In genomic region chr1:234499119-234500039, GRCh38 we compare ENCODE assay signal across 1 cellular context.
TF ChIP-seq lines count a peak whose summit lies in the region.

No MANE protein-coding gene starts in this region.

TF ChIP-seq in HEK293, 187 proteins besides CTCF, POLR2A, EP300 and RAD21 (continued from another document):
- peak; percentile 44 for TF ChIP-seq ZBTB26 (tag by site-specific recombination; optimal IDR thresholded peaks at IDR 0.05)
- TF ChIP-seq ZNF24 (tag by site-specific recombination; IDR thresholded peaks at IDR 0.05) = peak; percentile 46; the same call in 1 of the 2 replicates
- TF ChIP-seq ZNF354C (tag by site-specific recombination; IDR thresholded peaks at IDR 0.05; ENCODE audit: borderline replicate concordance, low read depth) = no peak
- TF ChIP-seq ZNF596 (tag by site-specific recombination; IDR thresholded peaks at IDR 0.05) = no peak
- peak; percentile 86; the same call in 1 of the 2 replicates for TF ChIP-seq ZNF561 (tag by site-specific recombination; IDR thresholded peaks at IDR 0.05; ENCODE audit: borderline replicate concordance)
- no peak for TF ChIP-seq PRDM4 (tag by site-specific recombination; IDR thresholded peaks at IDR 0.05)
- no peak for TF ChIP-seq ZFHX2 (tag by site-specific recombination; conservative IDR thresholded peaks at IDR 0.05)
- TF ChIP-seq, protein P1, sequence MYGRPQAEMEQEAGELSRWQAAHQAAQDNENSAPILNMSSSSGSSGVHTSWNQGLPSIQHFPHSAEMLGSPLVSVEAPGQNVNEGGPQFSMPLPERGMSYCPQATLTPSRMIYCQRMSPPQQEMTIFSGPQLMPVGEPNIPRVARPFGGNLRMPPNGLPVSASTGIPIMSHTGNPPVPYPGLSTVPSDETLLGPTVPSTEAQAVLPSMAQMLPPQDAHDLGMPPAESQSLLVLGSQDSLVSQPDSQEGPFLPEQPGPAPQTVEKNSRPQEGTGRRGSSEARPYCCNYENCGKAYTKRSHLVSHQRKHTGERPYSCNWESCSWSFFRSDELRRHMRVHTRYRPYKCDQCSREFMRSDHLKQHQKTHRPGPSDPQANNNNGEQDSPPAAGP (tag by site-specific recombination; IDR thresholded peaks at IDR 0.05) = peak; percentile 74; the same call in 1 of the 2 replicates
- TF ChIP-seq, protein P2, sequence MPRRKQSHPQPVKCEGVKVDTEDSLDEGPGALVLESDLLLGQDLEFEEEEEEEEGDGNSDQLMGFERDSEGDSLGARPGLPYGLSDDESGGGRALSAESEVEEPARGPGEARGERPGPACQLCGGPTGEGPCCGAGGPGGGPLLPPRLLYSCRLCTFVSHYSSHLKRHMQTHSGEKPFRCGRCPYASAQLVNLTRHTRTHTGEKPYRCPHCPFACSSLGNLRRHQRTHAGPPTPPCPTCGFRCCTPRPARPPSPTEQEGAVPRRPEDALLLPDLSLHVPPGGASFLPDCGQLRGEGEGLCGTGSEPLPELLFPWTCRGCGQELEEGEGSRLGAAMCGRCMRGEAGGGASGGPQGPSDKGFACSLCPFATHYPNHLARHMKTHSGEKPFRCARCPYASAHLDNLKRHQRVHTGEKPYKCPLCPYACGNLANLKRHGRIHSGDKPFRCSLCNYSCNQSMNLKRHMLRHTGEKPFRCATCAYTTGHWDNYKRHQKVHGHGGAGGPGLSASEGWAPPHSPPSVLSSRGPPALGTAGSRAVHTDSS (tag by site-specific recombination; IDR thresholded peaks at IDR 0.05) = no peak; the same call in 1 of the 2 replicates
- no peak for TF ChIP-seq HOXC10 (CRISPR knock-in tag; IDR thresholded peaks at IDR 0.05)
